8 cellular contexts compared by ENCODE assay signal in the genomic region with DNA sequence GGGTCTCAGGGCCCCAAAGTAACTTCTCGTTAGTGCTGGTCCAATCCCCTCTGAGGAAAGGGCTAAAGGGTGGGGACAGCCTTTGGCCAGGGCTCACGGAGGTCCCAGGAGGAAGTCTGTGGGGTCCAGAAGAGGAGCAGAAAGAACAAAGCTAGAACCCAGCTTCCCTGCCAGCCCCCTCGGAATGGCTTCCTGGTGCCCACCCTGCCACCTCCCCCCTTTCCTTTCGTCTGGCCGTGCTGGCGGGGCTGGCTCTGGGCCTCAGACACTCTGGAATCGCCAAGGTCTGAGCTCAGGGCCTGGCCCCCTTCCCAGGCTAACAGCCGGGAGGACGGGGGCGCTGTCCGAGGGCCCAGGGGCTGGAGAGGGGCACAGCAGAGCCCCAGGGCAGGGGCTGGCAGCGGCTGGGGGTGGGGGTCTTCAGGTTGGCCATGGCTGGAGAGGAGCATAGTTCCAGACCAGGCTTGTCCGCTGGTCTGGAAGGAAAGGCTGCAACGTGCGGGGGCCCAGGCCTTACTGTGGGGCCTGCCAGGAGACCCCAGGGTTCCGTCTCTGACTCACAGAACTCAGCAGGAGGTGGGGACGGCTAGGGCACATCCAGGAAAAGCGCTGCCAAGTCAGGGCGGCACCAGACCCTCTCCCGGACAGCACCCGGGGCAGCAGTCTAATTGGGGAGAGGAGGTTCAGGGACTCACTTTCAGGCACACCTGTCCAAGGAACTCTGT. TPM values are rescaled to one million over a fixed set of nuclear protein-coding genes. Genes with fewer than 3 reads are reported as not detected.
DNase-seq lines count a peak whose midpoint lies in the region; ATAC-seq and TF ChIP-seq lines count a peak whose summit lies in the region.

No MANE protein-coding gene starts in this region.

- peaks cover 0 to 67% (median 53%) of the 10 kb centered on the region in 3 donors for H3K4me1 ChIP-seq in gastroesophageal sphincter

- H3K9me3 ChIP-seq in gastroesophageal sphincter = no peaks in the 10 kb centered on the region

- ATAC-seq in gastroesophageal sphincter (peak; percentile 64), GM18858 (IDR thresholded peaks at IDR 0.05; ENCODE audit: unreplicated experiment) (no peak), GM19023 (IDR thresholded peaks at IDR 0.05; ENCODE audit: unreplicated experiment) (no peak)

- H3K4me3 ChIP-seq in WI38 (ENCODE audit: low read depth, low read length) (peak overlapping the region; percentile 27; the same call in 1 of the 2 replicates), gastroesophageal sphincter (peak overlapping the region; percentile 59 to 79)

- TF ChIP-seq CTCF in WI38 (IDR thresholded peaks at IDR 0.05; ENCODE audit: low read depth, low read length) (no peak), gastroesophageal sphincter (IDR thresholded peaks at IDR 0.05) (peak in 1 of 4 experiments; percentile 48)

- in situ Hi-C loops in G401 (cut with HindIII; ENCODE audit: low sequenced_read_pairs) = no loop called here

- peak overlapping the region; percentile 90 to 100 (median 98) for H3K27ac ChIP-seq in gastroesophageal sphincter

- intact Hi-C loops in posterior cingulate gyrus (cut with DNase I) = loop anchor here (1.0 kb wide), 1 partner anchor 11 kb away; a partner anchor contains a TSS

- peak; percentile 67 for DNase-seq in G401 (ENCODE audit: low spot score)
- peak in 8 of 10 donors; percentile 53 to 94 (median 72) for DNase-seq in posterior cingulate gyrus
- DNase-seq in middle frontal gyrus (ENCODE audit: extremely low spot score, low spot score) = no peak
- no peak for DNase-seq in kidney glomerular epithelial cell (lab: John Stamatoyannopoulos, UW)

- peaks cover 0 to 3% of the 10 kb centered on the region in 2 donors for H3K36me3 ChIP-seq in gastroesophageal sphincter

- TF ChIP-seq EP300 in gastroesophageal sphincter (IDR thresholded peaks at IDR 0.05) = no peak

- no CpG with 5 or more reads among the region's 21 CpGs for WGBS in gastroesophageal sphincter (ENCODE audit: low coverage in 1 of 2), 2 donors

- H3K27me3 ChIP-seq in gastroesophageal sphincter = no peaks in the 10 kb centered on the region

- TF ChIP-seq POLR2A in gastroesophageal sphincter (IDR thresholded peaks at IDR 0.05) = peak in 1 of 2 donors; percentile 7

RNA-seq across cellular contexts. Expression of a gene that starts 0.8 kb away (rescaled TPM):
- 32.5 and 53.2 TPM in 2 replicates for total RNA-seq in G401 (2014; rRNA removed; shearing (Covaris generic))
- 100 to 1,000 TPM in 3 of 4 donors, 10 to 100 TPM in 1; 90.6 to 173 (median 139) TPM for total RNA-seq in gastroesophageal sphincter

RNA-seq across cellular contexts. Expression of a gene that starts 11.3 kb away (rescaled TPM):
- total RNA-seq in G401 (2014; rRNA removed; shearing (Covaris generic)) = 72.3 and 72.7 TPM in 2 replicates
- 10 to 100 TPM; 38.4 to 73.5 (median 43.5) TPM for total RNA-seq in gastroesophageal sphincter

RNA-seq across cellular contexts. Expression of a gene that starts 13.4 kb away (rescaled TPM):
- 28.1 and 58.6 TPM in 2 replicates for total RNA-seq in G401 (2014; rRNA removed; shearing (Covaris generic))
- total RNA-seq in gastroesophageal sphincter = 10 to 100 TPM; 36.6 to 68.3 (median 55.0) TPM

RNA-seq across cellular contexts. Expression of a gene that starts 16.9 kb away (rescaled TPM):
- total RNA-seq in G401 (2014; rRNA removed; shearing (Covaris generic)) = 8.7 and 16.5 TPM in 2 replicates
- total RNA-seq in gastroesophageal sphincter = 100 to 1,000 TPM; 172 to 329 (median 202) TPM

RNA-seq across cellular contexts. Expression of a gene that starts 34.1 kb away (rescaled TPM):
- 77.6 and 80.4 TPM in 2 replicates for total RNA-seq in G401 (2014; rRNA removed; shearing (Covaris generic))
- total RNA-seq in gastroesophageal sphincter = 10 to 100 TPM; 70.6 to 97.6 (median 89.2) TPM

Comparison
In these comparisons a context has a peak if more than half of its experiments do, and no peak if none do; other contexts are left out.
1. DNase-seq: peak in G401 (single experiment) and posterior cingulate gyrus (8 of 10); none in middle frontal gyrus (single experiment) and kidney glomerular epithelial cell (single experiment).